Comparison of ENCODE assay signal across 8 cellular contexts in the genomic region with DNA sequence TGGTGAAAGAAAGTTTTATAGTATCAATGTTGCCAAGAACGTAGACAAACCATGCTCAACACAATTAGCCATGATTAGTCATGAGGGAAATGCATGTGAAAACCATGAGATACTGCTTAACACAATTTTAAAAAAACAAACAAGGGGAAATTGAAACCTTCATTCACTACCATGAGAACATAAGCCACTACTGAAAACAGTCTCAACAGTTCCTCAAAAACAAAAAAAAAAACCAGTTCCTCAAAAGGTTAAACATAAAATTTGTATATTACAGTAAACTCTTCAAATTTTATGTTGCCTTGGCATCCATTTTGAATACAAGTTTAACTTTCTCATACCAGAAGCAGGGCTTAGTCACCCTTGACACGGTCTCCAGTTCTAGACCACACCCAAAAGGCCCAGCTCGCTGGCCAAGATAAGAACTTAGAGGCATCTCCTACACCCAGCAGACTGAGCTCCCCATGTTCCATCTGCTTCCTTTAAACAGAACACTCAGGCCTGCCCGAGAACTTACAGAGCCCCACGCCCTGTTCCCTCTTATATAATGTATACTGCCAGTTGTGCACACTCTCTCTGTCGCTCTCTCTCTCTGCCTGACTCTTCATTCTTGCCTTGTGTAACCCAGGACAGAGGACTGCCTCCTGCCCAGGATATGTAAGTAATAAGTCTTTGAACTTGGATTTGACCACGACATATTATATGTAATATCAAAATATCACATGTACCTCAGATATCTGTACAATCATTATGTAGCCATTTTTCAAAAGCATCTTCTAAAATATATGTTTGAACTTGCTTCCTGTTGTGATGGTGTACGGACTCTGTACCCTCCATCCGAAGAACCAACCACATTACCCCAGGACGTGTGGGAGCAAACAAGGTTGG.
DNase-seq lines count a peak whose midpoint lies in the region; ATAC-seq and TF ChIP-seq lines count a peak whose summit lies in the region.

No MANE protein-coding gene starts in this region.

- in situ Hi-C loops in GM13977 (cut with MboI; ENCODE audit: low pct_unique_long_range_greater_than_20kb, low sequenced_read_pairs, unreplicated experiment) = no loop called here

- TF ChIP-seq CTCF in AG10803 (conservative IDR thresholded peaks at IDR 0.05; ENCODE audit: low read length) = no peak
- no peak for TF ChIP-seq CTCF in GM13977 (IDR thresholded peaks at IDR 0.05; ENCODE audit: extremely low read depth, insufficient read depth, missing control alignments)

- ATAC-seq in GM19438 (IDR thresholded peaks at IDR 0.05; ENCODE audit: low read depth, unreplicated experiment) (peak; percentile 53), HG03457 (IDR thresholded peaks at IDR 0.05; ENCODE audit: unreplicated experiment) (peak; percentile 44), aorta (ENCODE audit: low FRiP score) (peak; percentile 79)

- no peak overlapping the region for H3K9ac ChIP-seq in muscle layer of colon (ENCODE audit: low read length)

- H3K27ac ChIP-seq in muscle layer of colon (ENCODE audit: low read depth, low read length) (peak overlapping the region; percentile 62), aorta (ENCODE audit: low read depth in 1 of 2, low read length in 2 of 2) (no peak overlapping the region)

- no peaks in the 10 kb centered on the region for H3K9me3 Mint-ChIP-seq in dendritic cell treated with granulocyte-macrophage colony-stimulating factor and Interleukin-4, amounts not matched to agents 40 ng/mL and 50 ng/mL, for 4 days

- H3K36me3 Mint-ChIP-seq in dendritic cell treated with granulocyte-macrophage colony-stimulating factor and Interleukin-4, amounts not matched to agents 40 ng/mL and 50 ng/mL, for 4 days (ENCODE audit: low read depth) = peaks cover 25% of the 10 kb centered on the region

- no peaks in the 10 kb centered on the region for H3K36me3 ChIP-seq in muscle layer of colon (ENCODE audit: insufficient read depth, low read length)
- no peaks in the 10 kb centered on the region for H3K36me3 ChIP-seq in aorta (ENCODE audit: control insufficient read depth in 1 of 2, insufficient read depth in 2 of 2, low read length in 1 of 2)

- H3K4me1 ChIP-seq in muscle layer of colon (ENCODE audit: insufficient read depth, low read length) = peaks cover 73% of the 10 kb centered on the region
- peaks cover 4% of the 10 kb centered on the region in 2 donors for H3K4me1 ChIP-seq in aorta (ENCODE audit: control insufficient read depth in 1 of 2, insufficient read depth in 2 of 2, low read length in 2 of 2)

- peaks cover 79% of the 10 kb centered on the region for H3K4me1 Mint-ChIP-seq in dendritic cell treated with granulocyte-macrophage colony-stimulating factor and Interleukin-4, amounts not matched to agents 40 ng/mL and 50 ng/mL, for 4 days (ENCODE audit: low read depth)

- no peaks in the 10 kb centered on the region for H3K27me3 Mint-ChIP-seq in dendritic cell treated with granulocyte-macrophage colony-stimulating factor and Interleukin-4, amounts not matched to agents 40 ng/mL and 50 ng/mL, for 4 days

- no peaks in the 10 kb centered on the region for H3K9me3 ChIP-seq in muscle layer of colon (ENCODE audit: low read length)
- no peaks in the 10 kb centered on the region for H3K9me3 ChIP-seq in aorta (ENCODE audit: control insufficient read depth, low read length)

- DNase-seq in AG10803 (ENCODE audit: low read depth) (peak; percentile 94), T1000 (lab: John Stamatoyannopoulos, UW) (peak; percentile 11), aorta (peak in 1 of 2 donors; percentile 81), GM13977 (ENCODE audit: low spot score) (no peak)

- 65 to 71% methylated on average over 10 of the region's 10 CpGs for WGBS in aorta, 2 donors

- intact Hi-C loops in dendritic cell treated with granulocyte-macrophage colony-stimulating factor and Interleukin-4, amounts not matched to agents 40 ng/mL and 50 ng/mL, for 4 days (cut with micrococcal nuclease) = loop anchor here (1.0 to 10.0 kb wide), 3 partner anchors 25 to 145 kb away; no protein-coding TSS in a partner anchor
- intact Hi-C loops in aorta (cut with DNase I) = loop anchor here in 1 of 2 donors (5.0 kb wide), 1 partner anchor 68 kb away; a partner anchor contains a TSS

- H3K4me3 ChIP-seq in AG10803 (ENCODE audit: low read length) (no peak overlapping the region), muscle layer of colon (ENCODE audit: low read depth in 1 of 2, low read length in 2 of 2) (no peak overlapping the region), aorta (ENCODE audit: low read length in 2 of 2) (no peak overlapping the region)

- H3K4me3 Mint-ChIP-seq in dendritic cell treated with granulocyte-macrophage colony-stimulating factor and Interleukin-4, amounts not matched to agents 40 ng/mL and 50 ng/mL, for 4 days = peak overlapping the region; percentile 21

- H3K27ac Mint-ChIP-seq in dendritic cell treated with granulocyte-macrophage colony-stimulating factor and Interleukin-4, amounts not matched to agents 40 ng/mL and 50 ng/mL, for 4 days = peak overlapping the region; percentile 96

- H3K27me3 ChIP-seq in muscle layer of colon (ENCODE audit: control insufficient read depth in 1 of 2, insufficient read depth in 2 of 2, low read length in 2 of 2) (no peaks in the 10 kb centered on the region), aorta (ENCODE audit: control insufficient read depth in 1 of 2, insufficient read depth in 2 of 2, low read length in 1 of 2) (no peaks in the 10 kb centered on the region)
